Comparison of ENCODE assay signal across 8 cellular contexts in the genomic region with DNA sequence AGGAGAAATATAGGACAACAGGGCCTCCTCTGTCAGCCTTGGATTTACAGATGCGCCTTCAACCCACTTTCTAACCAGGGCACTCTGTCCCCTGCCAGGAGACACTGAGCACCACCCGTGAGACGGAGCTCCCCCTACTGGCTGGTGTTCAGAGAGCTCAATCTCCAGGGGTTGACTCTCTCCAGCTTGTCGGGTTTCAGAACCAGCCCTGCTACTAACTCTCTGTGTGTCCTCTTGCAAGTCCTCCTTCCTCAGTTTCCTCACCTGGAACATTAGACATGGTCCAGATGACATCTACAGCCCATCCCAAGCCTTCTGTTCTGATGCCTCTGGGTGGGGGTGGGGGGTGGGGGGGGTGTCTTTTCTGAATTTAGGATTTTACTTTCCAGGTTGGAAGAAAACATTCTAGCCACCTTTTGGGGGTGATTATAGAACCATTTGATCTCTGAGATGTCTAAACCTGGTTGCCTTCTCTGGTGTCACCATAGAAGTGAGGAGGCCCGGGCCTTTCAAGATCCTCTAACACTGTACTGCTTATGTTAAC.
DNase-seq lines count a peak whose midpoint lies in the region; ATAC-seq and TF ChIP-seq lines count a peak whose summit lies in the region.

No MANE protein-coding gene starts in this region.

- WGBS in adrenal gland, 4 donors: 31 to 55% (median 37%) methylated on average over 5 of the region's 5 CpGs

- intact Hi-C loops in adrenal gland (cut with DNase I): loop anchor here (5.0 to 10.0 kb wide), 4 partner anchors 433 to 613 kb away; no protein-coding TSS in a partner anchor
- intact Hi-C loops in left ventricle myocardium inferior (cut with micrococcal nuclease): no loop called here

- TF ChIP-seq POLR2A in adrenal gland (IDR thresholded peaks at IDR 0.05): no peak

- no peak overlapping the region for H3K27ac ChIP-seq in adrenal gland
- no peak overlapping the region for H3K27ac ChIP-seq in left ventricle myocardium inferior (replicated peaks)

- H3K4me3 ChIP-seq in adrenal gland: no peak overlapping the region
- H3K4me3 ChIP-seq in left ventricle myocardium inferior: no peak overlapping the region

- H3K4me1 ChIP-seq in adrenal gland (replicated peaks in 1 of 2) (no peaks in the 10 kb centered on the region), left ventricle myocardium inferior (no peaks in the 10 kb centered on the region)

- peak; percentile 8 to 58 for DNase-seq in NCI-H446 (lab: John Stamatoyannopoulos, UW)
- DNase-seq in NCI-H446 treated with DMSO at 0.1 percent for 48 hours (lab: John Stamatoyannopoulos, UW): no peak
- peak; percentile 52 for DNase-seq in M059J (ENCODE audit: low read depth)
- DNase-seq in T follicular helper cell (ENCODE audit: low read depth): peak; percentile 34
- peak; percentile 75 to 91 (median 84) for DNase-seq in adrenal gland
- DNase-seq in left ventricle myocardium inferior: peak; percentile 78
- peak; percentile 53 for DNase-seq in retina

- no peaks in the 10 kb centered on the region for H3K36me3 ChIP-seq in adrenal gland (replicated peaks in 1 of 2)
- no peaks in the 10 kb centered on the region for H3K36me3 ChIP-seq in left ventricle myocardium inferior

- no peak for ATAC-seq in HG03571 (IDR thresholded peaks at IDR 0.05; ENCODE audit: unreplicated experiment)

- H3K27me3 ChIP-seq in adrenal gland (no peaks in the 10 kb centered on the region), left ventricle myocardium inferior (ENCODE audit: low read depth) (no peaks in the 10 kb centered on the region)

- H3K9me3 ChIP-seq in adrenal gland (replicated peaks in 1 of 3) (no peaks in the 10 kb centered on the region), left ventricle myocardium inferior (replicated peaks) (no peaks in the 10 kb centered on the region)

- TF ChIP-seq CTCF in adrenal gland (IDR thresholded peaks at IDR 0.05) (peak; percentile 57 to 82 (median 66)), left ventricle myocardium inferior (IDR thresholded peaks at IDR 0.05; ENCODE audit: borderline replicate concordance) (peak; percentile 77)
